Comparison of ENCODE assay signal across 1 cellular context in the genomic region with DNA sequence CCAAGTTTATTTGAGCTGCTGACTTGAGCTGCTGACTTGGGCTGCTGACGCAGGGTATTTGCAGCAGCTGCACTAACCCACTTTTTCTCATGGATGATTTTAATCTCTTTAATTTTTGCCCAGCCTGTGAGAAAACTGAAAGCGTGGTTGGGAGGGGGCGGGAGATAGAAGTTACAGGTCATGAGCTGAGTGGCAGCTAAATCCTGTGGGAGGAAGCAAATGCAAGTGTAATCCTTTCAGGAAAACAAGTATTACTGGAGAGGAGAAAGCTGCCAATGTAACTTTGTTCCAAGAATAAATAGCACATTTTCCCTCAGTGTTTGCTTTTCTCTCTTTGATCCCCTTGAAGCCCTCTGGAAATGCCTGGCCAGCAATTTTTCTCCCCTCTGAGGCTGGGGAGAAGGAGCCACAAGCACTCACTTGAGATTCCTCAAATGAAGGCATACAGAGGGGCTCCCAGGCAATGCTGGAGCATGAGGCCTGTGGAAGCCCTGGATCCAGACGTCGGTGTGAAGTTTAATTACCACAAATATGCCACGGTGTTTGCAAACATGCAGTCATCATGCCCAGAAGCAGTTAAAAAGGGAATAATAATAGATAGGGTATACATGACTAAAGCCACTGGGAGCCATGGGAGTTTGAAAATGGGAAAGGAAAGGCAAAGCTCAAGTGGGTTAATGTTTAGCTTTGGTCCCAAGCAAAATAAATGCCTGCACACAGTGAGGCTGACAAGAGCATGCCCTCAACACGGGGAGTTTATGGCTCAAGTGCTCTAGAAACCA.
TF ChIP-seq lines count a peak whose summit lies in the region.

No MANE protein-coding gene starts in this region.

TF ChIP-seq in HepG2, 621 proteins besides CTCF, POLR2A, EP300 and RAD21 (continued from another document and continues in another):
- no peak for TF ChIP-seq ZNF24 (IDR thresholded peaks at IDR 0.05)
- no peak; the same call in none of the 2 replicates for TF ChIP-seq MEIS1 (CRISPR knock-in tag; IDR thresholded peaks at IDR 0.05; ENCODE audit: borderline replicate concordance)
- TF ChIP-seq, protein P1, sequence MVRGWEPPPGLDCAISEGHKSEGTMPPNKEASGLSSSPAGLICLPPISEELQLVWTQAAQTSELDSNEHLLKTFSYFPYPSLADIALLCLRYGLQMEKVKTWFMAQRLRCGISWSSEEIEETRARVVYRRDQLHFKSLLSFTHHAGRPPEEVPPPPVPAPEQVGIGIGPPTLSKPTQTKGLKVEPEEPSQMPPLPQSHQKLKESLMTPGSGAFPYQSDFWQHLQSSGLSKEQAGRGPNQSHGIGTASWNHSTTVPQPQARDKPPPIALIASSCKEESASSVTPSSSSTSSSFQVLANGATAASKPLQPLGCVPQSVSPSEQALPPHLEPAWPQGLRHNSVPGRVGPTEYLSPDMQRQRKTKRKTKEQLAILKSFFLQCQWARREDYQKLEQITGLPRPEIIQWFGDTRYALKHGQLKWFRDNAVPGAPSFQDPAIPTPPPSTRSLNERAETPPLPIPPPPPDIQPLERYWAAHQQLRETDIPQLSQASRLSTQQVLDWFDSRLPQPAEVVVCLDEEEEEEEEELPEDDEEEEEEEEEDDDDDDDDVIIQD (CRISPR knock-in tag; IDR thresholded peaks at IDR 0.05; ENCODE audit: low read depth): peak; percentile 49; the same call in 1 of the 2 replicates
- no peak for TF ChIP-seq ZNF138 (CRISPR knock-in tag; IDR thresholded peaks at IDR 0.05; ENCODE audit: low read depth)
- peak; percentile 54; the same call in 1 of the 2 replicates for TF ChIP-seq ONECUT2 (CRISPR knock-in tag; IDR thresholded peaks at IDR 0.05)
- TF ChIP-seq AHR (CRISPR knock-in tag; IDR thresholded peaks at IDR 0.05): no peak
- no peak for TF ChIP-seq CBX2 (IDR thresholded peaks at IDR 0.05; ENCODE audit: low read depth, low read length)
- TF ChIP-seq CBX2 (CRISPR knock-in tag; IDR thresholded peaks at IDR 0.05; ENCODE audit: low read depth): no peak
- peak; percentile 72 for TF ChIP-seq GATAD2A (CRISPR knock-in tag; IDR thresholded peaks at IDR 0.05)
- TF ChIP-seq ZNF7 (CRISPR knock-in tag; IDR thresholded peaks at IDR 0.05): peak; percentile 42; the same call in 1 of the 2 replicates
- TF ChIP-seq NBN (conservative IDR thresholded peaks at IDR 0.05): no peak
- TF ChIP-seq ZNF678 (CRISPR knock-in tag; IDR thresholded peaks at IDR 0.05): no peak
- 0 out of 2 replicates have a peak, but pooled peaks have one; percentile 62 for TF ChIP-seq SMAD9 (CRISPR knock-in tag; IDR thresholded peaks at IDR 0.05)
- TF ChIP-seq, protein P2, sequence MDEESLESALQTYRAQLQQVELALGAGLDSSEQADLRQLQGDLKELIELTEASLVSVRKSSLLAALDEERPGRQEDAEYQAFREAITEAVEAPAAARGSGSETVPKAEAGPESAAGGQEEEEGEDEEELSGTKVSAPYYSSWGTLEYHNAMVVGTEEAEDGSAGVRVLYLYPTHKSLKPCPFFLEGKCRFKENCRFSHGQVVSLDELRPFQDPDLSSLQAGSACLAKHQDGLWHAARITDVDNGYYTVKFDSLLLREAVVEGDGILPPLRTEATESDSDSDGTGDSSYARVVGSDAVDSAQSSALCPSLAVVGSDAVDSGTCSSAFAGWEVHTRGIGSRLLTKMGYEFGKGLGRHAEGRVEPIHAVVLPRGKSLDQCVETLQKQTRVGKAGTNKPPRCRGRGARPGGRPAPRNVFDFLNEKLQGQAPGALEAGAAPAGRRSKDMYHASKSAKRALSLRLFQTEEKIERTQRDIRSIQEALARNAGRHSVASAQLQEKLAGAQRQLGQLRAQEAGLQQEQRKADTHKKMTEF (CRISPR knock-in tag; IDR thresholded peaks at IDR 0.05): peak; percentile 93
- no peak for TF ChIP-seq ELF1 (CRISPR knock-in tag; IDR thresholded peaks at IDR 0.05)
- TF ChIP-seq, protein P3, sequence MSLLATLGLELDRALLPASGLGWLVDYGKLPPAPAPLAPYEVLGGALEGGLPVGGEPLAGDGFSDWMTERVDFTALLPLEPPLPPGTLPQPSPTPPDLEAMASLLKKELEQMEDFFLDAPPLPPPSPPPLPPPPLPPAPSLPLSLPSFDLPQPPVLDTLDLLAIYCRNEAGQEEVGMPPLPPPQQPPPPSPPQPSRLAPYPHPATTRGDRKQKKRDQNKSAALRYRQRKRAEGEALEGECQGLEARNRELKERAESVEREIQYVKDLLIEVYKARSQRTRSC (CRISPR knock-in tag; IDR thresholded peaks at IDR 0.05; ENCODE audit: low read depth): no peak
- TF ChIP-seq ZNF552 (CRISPR knock-in tag; IDR thresholded peaks at IDR 0.05; ENCODE audit: borderline replicate concordance): no peak
- TF ChIP-seq SAFB2 (CRISPR knock-in tag; IDR thresholded peaks at IDR 0.05; ENCODE audit: borderline replicate concordance, low read depth): no peak
- TF ChIP-seq, protein P4, sequence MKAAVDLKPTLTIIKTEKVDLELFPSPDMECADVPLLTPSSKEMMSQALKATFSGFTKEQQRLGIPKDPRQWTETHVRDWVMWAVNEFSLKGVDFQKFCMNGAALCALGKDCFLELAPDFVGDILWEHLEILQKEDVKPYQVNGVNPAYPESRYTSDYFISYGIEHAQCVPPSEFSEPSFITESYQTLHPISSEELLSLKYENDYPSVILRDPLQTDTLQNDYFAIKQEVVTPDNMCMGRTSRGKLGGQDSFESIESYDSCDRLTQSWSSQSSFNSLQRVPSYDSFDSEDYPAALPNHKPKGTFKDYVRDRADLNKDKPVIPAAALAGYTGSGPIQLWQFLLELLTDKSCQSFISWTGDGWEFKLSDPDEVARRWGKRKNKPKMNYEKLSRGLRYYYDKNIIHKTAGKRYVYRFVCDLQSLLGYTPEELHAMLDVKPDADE (CRISPR knock-in tag; IDR thresholded peaks at IDR 0.05): no peak
- no peak for TF ChIP-seq ZC3H4 (CRISPR knock-in tag; IDR thresholded peaks at IDR 0.05; ENCODE audit: borderline replicate concordance)
- TF ChIP-seq RBM39 (IDR thresholded peaks at IDR 0.05; ENCODE audit: low read depth, low read length, poor library complexity, severe bottlenecking): no peak
- TF ChIP-seq, protein P5, sequence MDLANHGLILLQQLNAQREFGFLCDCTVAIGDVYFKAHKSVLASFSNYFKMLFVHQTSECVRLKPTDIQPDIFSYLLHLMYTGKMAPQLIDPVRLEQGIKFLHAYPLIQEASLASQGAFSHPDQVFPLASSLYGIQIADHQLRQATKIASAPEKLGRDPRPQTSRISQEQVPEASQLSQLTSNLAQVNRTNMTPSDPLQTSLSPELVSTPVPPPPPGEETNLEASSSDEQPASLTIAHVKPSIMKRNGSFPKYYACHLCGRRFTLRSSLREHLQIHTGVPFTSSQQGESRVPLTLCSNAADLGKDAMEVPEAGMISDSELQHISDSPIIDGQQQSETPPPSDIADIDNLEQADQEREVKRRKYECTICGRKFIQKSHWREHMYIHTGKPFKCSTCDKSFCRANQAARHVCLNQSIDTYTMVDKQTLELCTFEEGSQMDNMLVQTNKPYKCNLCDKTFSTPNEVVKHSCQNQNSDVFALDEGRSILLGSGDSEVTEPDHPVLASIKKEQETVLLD (CRISPR knock-in tag; IDR thresholded peaks at IDR 0.05; ENCODE audit: low read depth): no peak
- TF ChIP-seq, protein P6, sequence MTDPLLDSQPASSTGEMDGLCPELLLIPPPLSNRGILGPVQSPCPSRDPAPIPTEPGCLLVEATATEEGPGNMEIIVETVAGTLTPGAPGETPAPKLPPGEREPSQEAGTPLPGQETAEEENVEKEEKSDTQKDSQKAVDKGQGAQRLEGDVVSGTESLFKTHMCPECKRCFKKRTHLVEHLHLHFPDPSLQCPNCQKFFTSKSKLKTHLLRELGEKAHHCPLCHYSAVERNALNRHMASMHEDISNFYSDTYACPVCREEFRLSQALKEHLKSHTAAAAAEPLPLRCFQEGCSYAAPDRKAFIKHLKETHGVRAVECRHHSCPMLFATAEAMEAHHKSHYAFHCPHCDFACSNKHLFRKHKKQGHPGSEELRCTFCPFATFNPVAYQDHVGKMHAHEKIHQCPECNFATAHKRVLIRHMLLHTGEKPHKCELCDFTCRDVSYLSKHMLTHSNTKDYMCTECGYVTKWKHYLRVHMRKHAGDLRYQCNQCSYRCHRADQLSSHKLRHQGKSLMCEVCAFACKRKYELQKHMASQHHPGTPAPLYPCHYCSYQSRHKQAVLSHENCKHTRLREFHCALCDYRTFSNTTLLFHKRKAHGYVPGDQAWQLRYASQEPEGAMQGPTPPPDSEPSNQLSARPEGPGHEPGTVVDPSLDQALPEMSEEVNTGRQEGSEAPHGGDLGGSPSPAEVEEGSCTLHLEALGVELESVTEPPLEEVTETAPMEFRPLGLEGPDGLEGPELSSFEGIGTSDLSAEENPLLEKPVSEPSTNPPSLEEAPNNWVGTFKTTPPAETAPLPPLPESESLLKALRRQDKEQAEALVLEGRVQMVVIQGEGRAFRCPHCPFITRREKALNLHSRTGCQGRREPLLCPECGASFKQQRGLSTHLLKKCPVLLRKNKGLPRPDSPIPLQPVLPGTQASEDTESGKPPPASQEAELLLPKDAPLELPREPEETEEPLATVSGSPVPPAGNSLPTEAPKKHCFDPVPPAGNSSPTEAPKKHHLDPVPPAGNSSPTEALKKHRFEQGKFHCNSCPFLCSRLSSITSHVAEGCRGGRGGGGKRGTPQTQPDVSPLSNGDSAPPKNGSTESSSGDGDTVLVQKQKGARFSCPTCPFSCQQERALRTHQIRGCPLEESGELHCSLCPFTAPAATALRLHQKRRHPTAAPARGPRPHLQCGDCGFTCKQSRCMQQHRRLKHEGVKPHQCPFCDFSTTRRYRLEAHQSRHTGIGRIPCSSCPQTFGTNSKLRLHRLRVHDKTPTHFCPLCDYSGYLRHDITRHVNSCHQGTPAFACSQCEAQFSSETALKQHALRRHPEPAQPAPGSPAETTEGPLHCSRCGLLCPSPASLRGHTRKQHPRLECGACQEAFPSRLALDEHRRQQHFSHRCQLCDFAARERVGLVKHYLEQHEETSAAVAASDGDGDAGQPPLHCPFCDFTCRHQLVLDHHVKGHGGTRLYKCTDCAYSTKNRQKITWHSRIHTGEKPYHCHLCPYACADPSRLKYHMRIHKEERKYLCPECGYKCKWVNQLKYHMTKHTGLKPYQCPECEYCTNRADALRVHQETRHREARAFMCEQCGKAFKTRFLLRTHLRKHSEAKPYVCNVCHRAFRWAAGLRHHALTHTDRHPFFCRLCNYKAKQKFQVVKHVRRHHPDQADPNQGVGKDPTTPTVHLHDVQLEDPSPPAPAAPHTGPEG (CRISPR knock-in tag; IDR thresholded peaks at IDR 0.05): peak; percentile 74; the same call in 1 of the 2 replicates
- TF ChIP-seq ZNF644 (CRISPR knock-in tag; IDR thresholded peaks at IDR 0.05; ENCODE audit: low read depth): peak; percentile 92
- TF ChIP-seq, protein P7, sequence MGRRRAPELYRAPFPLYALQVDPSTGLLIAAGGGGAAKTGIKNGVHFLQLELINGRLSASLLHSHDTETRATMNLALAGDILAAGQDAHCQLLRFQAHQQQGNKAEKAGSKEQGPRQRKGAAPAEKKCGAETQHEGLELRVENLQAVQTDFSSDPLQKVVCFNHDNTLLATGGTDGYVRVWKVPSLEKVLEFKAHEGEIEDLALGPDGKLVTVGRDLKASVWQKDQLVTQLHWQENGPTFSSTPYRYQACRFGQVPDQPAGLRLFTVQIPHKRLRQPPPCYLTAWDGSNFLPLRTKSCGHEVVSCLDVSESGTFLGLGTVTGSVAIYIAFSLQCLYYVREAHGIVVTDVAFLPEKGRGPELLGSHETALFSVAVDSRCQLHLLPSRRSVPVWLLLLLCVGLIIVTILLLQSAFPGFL (CRISPR knock-in tag; IDR thresholded peaks at IDR 0.05): no peak
- TF ChIP-seq, protein P8, sequence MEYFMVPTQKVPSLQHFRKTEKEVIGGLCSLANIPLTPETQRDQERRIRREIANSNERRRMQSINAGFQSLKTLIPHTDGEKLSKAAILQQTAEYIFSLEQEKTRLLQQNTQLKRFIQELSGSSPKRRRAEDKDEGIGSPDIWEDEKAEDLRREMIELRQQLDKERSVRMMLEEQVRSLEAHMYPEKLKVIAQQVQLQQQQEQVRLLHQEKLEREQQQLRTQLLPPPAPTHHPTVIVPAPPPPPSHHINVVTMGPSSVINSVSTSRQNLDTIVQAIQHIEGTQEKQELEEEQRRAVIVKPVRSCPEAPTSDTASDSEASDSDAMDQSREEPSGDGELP (IDR thresholded peaks at IDR 0.05; ENCODE audit: borderline replicate concordance, low read depth): peak; percentile 67; the same call in 1 of the 2 replicates
- TF ChIP-seq, protein P9, sequence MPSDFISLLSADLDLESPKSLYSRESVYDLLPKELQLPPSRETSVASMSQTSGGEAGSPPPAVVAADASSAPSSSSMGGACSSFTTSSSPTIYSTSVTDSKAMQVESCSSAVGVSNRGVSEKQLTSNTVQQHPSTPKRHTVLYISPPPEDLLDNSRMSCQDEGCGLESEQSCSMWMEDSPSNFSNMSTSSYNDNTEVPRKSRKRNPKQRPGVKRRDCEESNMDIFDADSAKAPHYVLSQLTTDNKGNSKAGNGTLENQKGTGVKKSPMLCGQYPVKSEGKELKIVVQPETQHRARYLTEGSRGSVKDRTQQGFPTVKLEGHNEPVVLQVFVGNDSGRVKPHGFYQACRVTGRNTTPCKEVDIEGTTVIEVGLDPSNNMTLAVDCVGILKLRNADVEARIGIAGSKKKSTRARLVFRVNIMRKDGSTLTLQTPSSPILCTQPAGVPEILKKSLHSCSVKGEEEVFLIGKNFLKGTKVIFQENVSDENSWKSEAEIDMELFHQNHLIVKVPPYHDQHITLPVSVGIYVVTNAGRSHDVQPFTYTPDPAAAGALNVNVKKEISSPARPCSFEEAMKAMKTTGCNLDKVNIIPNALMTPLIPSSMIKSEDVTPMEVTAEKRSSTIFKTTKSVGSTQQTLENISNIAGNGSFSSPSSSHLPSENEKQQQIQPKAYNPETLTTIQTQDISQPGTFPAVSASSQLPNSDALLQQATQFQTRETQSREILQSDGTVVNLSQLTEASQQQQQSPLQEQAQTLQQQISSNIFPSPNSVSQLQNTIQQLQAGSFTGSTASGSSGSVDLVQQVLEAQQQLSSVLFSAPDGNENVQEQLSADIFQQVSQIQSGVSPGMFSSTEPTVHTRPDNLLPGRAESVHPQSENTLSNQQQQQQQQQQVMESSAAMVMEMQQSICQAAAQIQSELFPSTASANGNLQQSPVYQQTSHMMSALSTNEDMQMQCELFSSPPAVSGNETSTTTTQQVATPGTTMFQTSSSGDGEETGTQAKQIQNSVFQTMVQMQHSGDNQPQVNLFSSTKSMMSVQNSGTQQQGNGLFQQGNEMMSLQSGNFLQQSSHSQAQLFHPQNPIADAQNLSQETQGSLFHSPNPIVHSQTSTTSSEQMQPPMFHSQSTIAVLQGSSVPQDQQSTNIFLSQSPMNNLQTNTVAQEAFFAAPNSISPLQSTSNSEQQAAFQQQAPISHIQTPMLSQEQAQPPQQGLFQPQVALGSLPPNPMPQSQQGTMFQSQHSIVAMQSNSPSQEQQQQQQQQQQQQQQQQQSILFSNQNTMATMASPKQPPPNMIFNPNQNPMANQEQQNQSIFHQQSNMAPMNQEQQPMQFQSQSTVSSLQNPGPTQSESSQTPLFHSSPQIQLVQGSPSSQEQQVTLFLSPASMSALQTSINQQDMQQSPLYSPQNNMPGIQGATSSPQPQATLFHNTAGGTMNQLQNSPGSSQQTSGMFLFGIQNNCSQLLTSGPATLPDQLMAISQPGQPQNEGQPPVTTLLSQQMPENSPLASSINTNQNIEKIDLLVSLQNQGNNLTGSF (CRISPR knock-in tag; IDR thresholded peaks at IDR 0.05): no peak
- peak; percentile 90; the same call in 1 of the 2 replicates for TF ChIP-seq ZNF598 (CRISPR knock-in tag; IDR thresholded peaks at IDR 0.05; ENCODE audit: borderline replicate concordance)
- peak; percentile 78 for TF ChIP-seq XRCC5 (optimal IDR thresholded peaks at IDR 0.05; ENCODE audit: low read length)
- TF ChIP-seq, protein P10, sequence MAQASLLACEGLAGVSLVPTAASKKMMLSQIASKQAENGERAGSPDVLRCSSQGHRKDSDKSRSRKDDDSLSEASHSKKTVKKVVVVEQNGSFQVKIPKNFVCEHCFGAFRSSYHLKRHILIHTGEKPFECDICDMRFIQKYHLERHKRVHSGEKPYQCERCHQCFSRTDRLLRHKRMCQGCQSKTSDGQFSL (CRISPR knock-in tag; IDR thresholded peaks at IDR 0.05): no peak
- TF ChIP-seq ZNF703 (CRISPR knock-in tag; IDR thresholded peaks at IDR 0.05; ENCODE audit: borderline replicate concordance): peak; percentile 45; the same call in 1 of the 2 replicates
- TF ChIP-seq ZNF253 (CRISPR knock-in tag; IDR thresholded peaks at IDR 0.05; ENCODE audit: borderline replicate concordance): no peak
